In genomic region chr14:80772504-80772903, GRCh38 we compare ENCODE assay signal across 18 cellular contexts.
DNase-seq lines count a peak whose midpoint lies in the region; ATAC-seq and TF ChIP-seq lines count a peak whose summit lies in the region.
"Had no signal": no experiment of that assay in that cellular context is flagged by ENCODE, and none has a peak within 500 bp of the region (broad histone marks: within the 10 kb centered on the region; RNA-seq: fewer than 3 reads in every experiment).

No MANE protein-coding gene starts in this region.

- H3K36me3 ChIP-seq in DND-41 (ENCODE audit: insufficient read depth, low read length) = peaks cover 42% of the 10 kb centered on the region
- peaks cover 0 to 18% (median 0%) of the 10 kb centered on the region in 6 donors for H3K36me3 ChIP-seq in spleen

- H3K9me3 ChIP-seq in DND-41 (ENCODE audit: insufficient read depth, low read length, severe bottlenecking) (peaks cover 5% of the 10 kb centered on the region), spleen (peaks cover 0 to 10% (median 2%) of the 10 kb centered on the region in 8 donors)
- H3K9me3 ChIP-seq: Caco-2 had no signal

- H3K4me3 ChIP-seq in DND-41 (ENCODE audit: low read depth in 1 of 2, low read length in 2 of 2) (no peak overlapping the region), spleen (no peak overlapping the region)
- no peak overlapping the region for H3K4me3 ChIP-seq in Jurkat, Clone E6-1 (ENCODE audit: low read length)
- H3K4me3 ChIP-seq: BLaER1 treated with 17β-estradiol and CSF1 and Interleukin-3, amounts not matched to agents 10 nM and 100 nM had no signal

- ATAC-seq in DND-41 (ENCODE audit: insufficient read depth, low read depth) (peak; percentile 65), GM21717 (IDR thresholded peaks at IDR 0.05; ENCODE audit: unreplicated experiment) (no peak)
- ATAC-seq: CD8-positive, alpha-beta T cell had no signal

- no peak for TF ChIP-seq CTCF in DND-41 (IDR thresholded peaks at IDR 0.05; ENCODE audit: borderline replicate concordance, extremely low read depth, low read length, poor library complexity, severe bottlenecking)
- TF ChIP-seq CTCF in spleen (IDR thresholded peaks at IDR 0.05 in 8 of 11, conservative IDR thresholded peaks at IDR 0.05 in 3 of 11) = no peak

- no peak overlapping the region for H3K4me2 ChIP-seq in DND-41 (ENCODE audit: insufficient read depth, low read length)
- H3K4me2 ChIP-seq: BLaER1 treated with 17β-estradiol and CSF1 and Interleukin-3, amounts not matched to agents 10 nM and 100 nM had no signal

- H3K27me3 ChIP-seq in DND-41 (ENCODE audit: insufficient read depth, low read length, poor library complexity) (no peaks in the 10 kb centered on the region), spleen (replicated peaks in 1 of 7) (no peaks in the 10 kb centered on the region)
- H3K27me3 ChIP-seq: BLaER1 treated with 17β-estradiol and CSF1 and Interleukin-3, amounts not matched to agents 10 nM and 100 nM had no signal

- intact Hi-C loops in spleen (cut with DNase I; ENCODE audit: low total_unique reads) = no loop called here

- no peaks in the 10 kb centered on the region for H3K4me1 ChIP-seq in DND-41 (ENCODE audit: insufficient read depth, low read length)
- H3K4me1 ChIP-seq in spleen = no peaks in the 10 kb centered on the region
- H3K4me1 ChIP-seq: BLaER1 treated with 17β-estradiol and CSF1 and Interleukin-3, amounts not matched to agents 10 nM and 100 nM; Caco-2 had no signal

- no peak overlapping the region for H3K9ac ChIP-seq in DND-41 (ENCODE audit: low read depth, low read length)
- H3K9ac ChIP-seq: BLaER1 treated with 17β-estradiol and CSF1 and Interleukin-3, amounts not matched to agents 10 nM and 100 nM had no signal

- H4K20me1 ChIP-seq in DND-41 (ENCODE audit: insufficient read depth, low read length) = no peaks in the 10 kb centered on the region
- H4K20me1 ChIP-seq: BLaER1 treated with 17β-estradiol and CSF1 and Interleukin-3, amounts not matched to agents 10 nM and 100 nM had no signal

- DNase-seq in DND-41 (peak; percentile 36), spleen (peak; percentile 34), GDM1 (lab: John Stamatoyannopoulos, UW) (no peak), AG08395 (ENCODE audit: low spot score) (no peak)
- DNase-seq in Jurkat, Clone E6-1 (ENCODE audit: low read depth, low spot score) = peak; percentile 29
- DNase-seq: 8988T; ACHN; AML-193; Caco-2; Calu3; CD4-positive, alpha-beta T cell; CD8-positive, alpha-beta T cell; DMS79 treated with DMSO at 0.1 percent for 48 hours; EL; GF-D8 had no signal

- no peak overlapping the region for H2AFZ ChIP-seq in DND-41 (ENCODE audit: low read depth, low read length)

- H3K27ac ChIP-seq in DND-41 (ENCODE audit: low read length) (no peak overlapping the region), spleen (no peak overlapping the region)
- H3K27ac ChIP-seq: BLaER1 treated with 17β-estradiol and CSF1 and Interleukin-3, amounts not matched to agents 10 nM and 100 nM; C4-2B had no signal

- TF ChIP-seq POLR2A in spleen (IDR thresholded peaks at IDR 0.05) = no peak

- no peaks in the 10 kb centered on the region for H3K79me2 ChIP-seq in DND-41 (ENCODE audit: insufficient read depth, low read length)

- WGBS in spleen, 5 donors = 83 to 94% (median 93%) methylated on average over 5 of the region's 5 CpGs

Comparison
In these comparisons a context has a peak if more than half of its experiments do, and no peak if none do; other contexts are left out.
1. DNase-seq: peak in DND-41 (single experiment), Jurkat, Clone E6-1 (single experiment) and spleen (single experiment); none in GDM1 (single experiment) and AG08395 (single experiment).